ENCODE assay signal across 1 cellular context in genomic region chr12:125191361-125192087, GRCh38.
A peak's percentile ranks its signal among the peaks of the same experiment; 100 is the strongest.
TF ChIP-seq lines count a peak whose summit lies in the region.

No MANE protein-coding gene starts in this region.

TF ChIP-seq in HepG2, 621 proteins besides CTCF, POLR2A, EP300 and RAD21:
- TF ChIP-seq HDAC6 (IDR thresholded peaks at IDR 0.05; ENCODE audit: low read depth, low read length) (no peak), ZNF629 (CRISPR knock-in tag; conservative IDR thresholded peaks at IDR 0.05) (peak; percentile 47), ZNF768 (CRISPR knock-in tag; IDR thresholded peaks at IDR 0.05) (peak; percentile 73), GLMP (CRISPR knock-in tag; IDR thresholded peaks at IDR 0.05; ENCODE audit: borderline replicate concordance) (no peak)
